In the genomic region with DNA sequence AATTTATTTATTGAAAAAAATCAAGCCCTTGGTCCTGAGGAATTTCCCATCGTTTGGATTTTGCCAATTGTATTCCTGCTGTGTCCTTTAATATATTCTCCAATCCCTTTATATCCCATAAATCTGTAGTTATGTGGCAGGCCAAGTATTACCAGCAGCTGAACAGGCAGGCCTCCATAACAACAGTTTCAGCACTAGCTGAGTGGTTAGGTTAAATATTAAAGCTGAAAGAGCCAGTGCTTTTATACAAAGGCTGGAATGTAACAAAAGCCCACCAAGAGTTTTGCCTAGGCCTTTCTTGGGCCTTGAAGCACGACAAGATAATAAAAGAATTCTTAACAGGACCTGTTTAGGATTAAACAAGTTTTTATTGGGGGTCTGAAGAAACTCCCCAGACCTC, we compare ENCODE assay signal across 27 cellular contexts.
"Had no signal": no experiment of that assay in that cellular context is flagged by ENCODE, and none has a peak within 500 bp of the region (broad histone marks: within the 10 kb centered on the region; RNA-seq: fewer than 3 reads in every experiment).

No MANE protein-coding gene starts in this region.

- H3K27ac ChIP-seq: neutrophil, pancreas, prostate gland, right lobe of liver, sigmoid colon, stomach, thoracic aorta, thyroid gland, tibial nerve, upper lobe of left lung, vagina had no signal

- H3K9me3 Mint-ChIP-seq: nephron progenitor cell; neural crest cell; stimulated activated naive B cell treated with anti-CD40 and anti-IgM and Interleukin-4, amounts not matched to agents 10 μg/mL and 1 μg/mL and 100 μg/mL, for 72 hours; stimulated activated naive CD8-positive, alpha-beta T cell treated with anti-CD3 and anti-CD28 coated beads, Interleukin-15, Interleukin-2, amounts not matched to agents 100 ng/mL and 50 ng/mL, for 24 hours had no signal

- DNase-seq: naive thymus-derived CD4-positive, alpha-beta T cell; natural killer cell; nephron progenitor cell; nucleus accumbens; pancreas; right cardiac atrium; right lobe of liver; sigmoid colon; small intestine; stimulated activated CD4-positive, alpha-beta T cell treated with anti-CD3 and anti-CD28 coated beads, Interleukin-15, amount 100 ng/mL, for 24 hours; stimulated activated CD4-positive, alpha-beta T cell treated with anti-CD3 and anti-CD28 coated beads, Interleukin-2, amount 100 ng/mL, for 24 hours; stimulated activated CD4-positive, alpha-beta T cell treated with anti-CD3 and anti-CD28 coated beads, Interleukin-2, amount 100 ng/mL, for 48 hours; stimulated activated CD4-positive, alpha-beta T cell treated with anti-CD3 and anti-CD28 coated beads, Interleukin-4, amount 100 ng/mL, for 24 hours; stimulated activated naive B cell treated with anti-CD40 and anti-IgM and Interleukin-4, amounts not matched to agents 10 μg/mL and 1 μg/mL and 100 μg/mL, for 72 hours; stimulated activated naive CD4-positive, alpha-beta T cell treated with Interleukin-2 at 50 U/mL for 16 hours; stomach; thyroid gland; trophoblast cell; upper lobe of left lung had no signal

- H3K4me1 ChIP-seq: pancreas, prostate gland, right lobe of liver, sigmoid colon, stomach, thyroid gland, tibial nerve, upper lobe of left lung, vagina had no signal

- H3K9me3 ChIP-seq: neutrophil, pancreas, prostate gland, right lobe of liver, sigmoid colon, stomach, thoracic aorta, thyroid gland, tibial nerve, upper lobe of left lung, vagina had no signal

- H3K27me3 Mint-ChIP-seq: stimulated activated naive B cell treated with anti-CD40 and anti-IgM and Interleukin-4, amounts not matched to agents 10 μg/mL and 1 μg/mL and 100 μg/mL, for 72 hours; stimulated activated naive CD8-positive, alpha-beta T cell treated with anti-CD3 and anti-CD28 coated beads, Interleukin-15, Interleukin-2, amounts not matched to agents 100 ng/mL and 50 ng/mL, for 24 hours had no signal

- H3K36me3 ChIP-seq: neutrophil, pancreas, prostate gland, right lobe of liver, sigmoid colon, stomach, thoracic aorta, thyroid gland, tibial nerve, upper lobe of left lung, vagina had no signal

- H3K4me1 Mint-ChIP-seq: naive thymus-derived CD4-positive, alpha-beta T cell; natural killer cell; nephron progenitor cell; neural crest cell; stimulated activated effector memory CD8-positive, alpha-beta T cell treated with anti-CD3 and anti-CD28 coated beads, Interleukin-12 subunit alpha, Interleukin-12 subunit beta, amount 100 ng/mL, for 72 hours; stimulated activated naive B cell treated with anti-CD40 and anti-IgM and Interleukin-4, amounts not matched to agents 10 μg/mL and 1 μg/mL and 100 μg/mL, for 72 hours had no signal

- H3K4me3 ChIP-seq: pancreas, prostate gland, right lobe of liver, sigmoid colon, stomach, thoracic aorta, thyroid gland, tibial nerve, upper lobe of left lung, vagina had no signal

- H3K27me3 ChIP-seq: neutrophil, pancreas, right lobe of liver, sigmoid colon, stomach, thyroid gland, tibial nerve, upper lobe of left lung, vagina had no signal

- H3K27ac Mint-ChIP-seq: naive thymus-derived CD4-positive, alpha-beta T cell; natural killer cell; nephron progenitor cell; stimulated activated effector memory CD8-positive, alpha-beta T cell treated with anti-CD3 and anti-CD28 coated beads, Interleukin-12 subunit alpha, Interleukin-12 subunit beta, amount 100 ng/mL, for 72 hours; stimulated activated naive B cell treated with anti-CD40 and anti-IgM and Interleukin-4, amounts not matched to agents 10 μg/mL and 1 μg/mL and 100 μg/mL, for 72 hours; stimulated activated naive CD8-positive, alpha-beta T cell treated with anti-CD3 and anti-CD28 coated beads, Interleukin-15, Interleukin-2, amounts not matched to agents 100 ng/mL and 50 ng/mL, for 24 hours had no signal

- H3K36me3 Mint-ChIP-seq: naive thymus-derived CD4-positive, alpha-beta T cell; natural killer cell; stimulated activated effector memory CD8-positive, alpha-beta T cell treated with anti-CD3 and anti-CD28 coated beads, Interleukin-12 subunit alpha, Interleukin-12 subunit beta, amount 100 ng/mL, for 72 hours; stimulated activated naive B cell treated with anti-CD40 and anti-IgM and Interleukin-4, amounts not matched to agents 10 μg/mL and 1 μg/mL and 100 μg/mL, for 72 hours had no signal

- H3K4me3 Mint-ChIP-seq: naive thymus-derived CD4-positive, alpha-beta T cell; natural killer cell; nephron progenitor cell; neural crest cell; stimulated activated effector memory CD8-positive, alpha-beta T cell treated with anti-CD3 and anti-CD28 coated beads, Interleukin-12 subunit alpha, Interleukin-12 subunit beta, amount 100 ng/mL, for 72 hours; stimulated activated naive B cell treated with anti-CD40 and anti-IgM and Interleukin-4, amounts not matched to agents 10 μg/mL and 1 μg/mL and 100 μg/mL, for 72 hours; stimulated activated naive CD8-positive, alpha-beta T cell treated with anti-CD3 and anti-CD28 coated beads, Interleukin-15, Interleukin-2, amounts not matched to agents 100 ng/mL and 50 ng/mL, for 24 hours had no signal

- ATAC-seq: naive thymus-derived CD4-positive, alpha-beta T cell; natural killer cell; pancreas; right cardiac atrium; right lobe of liver; stimulated activated effector memory CD8-positive, alpha-beta T cell treated with anti-CD3 and anti-CD28 coated beads, Interleukin-12 subunit alpha, Interleukin-12 subunit beta, amount 100 ng/mL, for 72 hours; stimulated activated naive B cell treated with anti-CD40 and anti-IgM and Interleukin-4, amounts not matched to agents 10 μg/mL and 1 μg/mL and 100 μg/mL, for 72 hours had no signal
